ENCODE assay signal across 8 cellular contexts in the genomic region with DNA sequence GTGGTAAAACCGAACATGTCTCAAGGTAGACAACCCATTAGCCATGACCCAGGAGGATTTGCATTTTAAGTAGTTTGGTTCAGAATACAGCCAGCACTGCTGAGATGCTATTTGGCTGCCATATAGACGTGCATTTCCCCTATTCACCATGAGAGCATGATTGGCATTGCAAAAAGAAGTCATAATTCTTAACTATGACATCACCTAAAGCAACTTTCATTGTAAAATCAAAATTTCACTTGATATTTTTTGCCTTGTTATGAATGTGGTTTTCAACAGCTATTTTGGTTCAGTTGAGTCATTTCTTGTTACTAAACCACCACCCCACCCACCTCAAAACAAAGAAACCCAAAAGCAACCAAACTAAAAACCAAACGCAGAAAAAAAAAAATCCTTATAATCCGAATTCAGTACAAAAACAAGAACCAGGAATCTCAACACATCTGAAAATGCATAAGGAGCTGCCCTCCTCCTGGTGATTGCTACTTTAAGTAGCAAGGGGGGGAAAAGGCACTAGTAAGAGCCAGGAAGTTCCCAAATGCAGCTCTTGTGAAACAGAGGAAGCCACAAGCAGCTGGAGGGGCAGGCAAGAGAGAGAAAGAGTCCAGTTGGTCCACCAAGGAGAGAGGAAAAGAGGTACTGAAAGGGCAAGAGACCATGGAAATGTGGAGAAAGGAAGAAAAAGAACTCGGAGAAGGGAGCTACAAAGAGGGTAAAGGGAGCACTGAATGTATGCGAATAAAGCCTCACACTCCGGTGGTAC. TPM values are rescaled to one million over a fixed set of nuclear protein-coding genes. Genes with fewer than 3 reads are reported as not detected.
DNase-seq lines count a peak whose midpoint lies in the region; ATAC-seq and TF ChIP-seq lines count a peak whose summit lies in the region.

No MANE protein-coding gene starts in this region.

- no peak for TF ChIP-seq POLR2A in tibial nerve (IDR thresholded peaks at IDR 0.05)

- WGBS in tibial nerve, 2 donors, result 20 to 40% methylated on average over 7 of the region's 7 CpGs

- intact Hi-C loops in Right ventricle myocardium superior (cut with DNase I), result no loop called here

- H3K4me1 ChIP-seq in cardiac muscle cell (ENCODE audit: low read depth) (no peaks in the 10 kb centered on the region), adipocyte (ENCODE audit: control insufficient read depth, insufficient read depth, low read length) (peaks cover 5% of the 10 kb centered on the region), tibial nerve (peaks cover 0 to 14% (median 0%) of the 10 kb centered on the region in 4 donors)

- H3K9me3 ChIP-seq in cardiac muscle cell (ENCODE audit: low read depth) (no peaks in the 10 kb centered on the region), adipocyte (ENCODE audit: control insufficient read depth, low read length) (no peaks in the 10 kb centered on the region), tibial nerve (no peaks in the 10 kb centered on the region)

- peak; percentile 1 to 80 for DNase-seq in cardiac muscle cell (ENCODE audit: low read depth in 1 of 2, low spot score in 1 of 2)
- no peak for DNase-seq in Right ventricle myocardium superior
- DNase-seq in adipocyte (ENCODE audit: low read depth), result no peak
- DNase-seq in kidney epithelial cell (ENCODE audit: low read depth), result no peak
- DNase-seq in tibial nerve (ENCODE audit: low spot score in 2 of 2), result no peak
- no peak for DNase-seq in NCI-H526 treated with DMSO at 0.1 percent for 48 hours (lab: John Stamatoyannopoulos, UW)
- DNase-seq in DMS114 treated with DMSO at 0.1 percent for 48 hours (lab: John Stamatoyannopoulos, UW; ENCODE audit: unreplicated experiment), result no peak

- H3K36me3 ChIP-seq in cardiac muscle cell (no peaks in the 10 kb centered on the region), adipocyte (ENCODE audit: control insufficient read depth, insufficient read depth, low read length, severe bottlenecking) (no peaks in the 10 kb centered on the region), kidney epithelial cell (ENCODE audit: control insufficient read depth, insufficient read depth, low read length) (no peaks in the 10 kb centered on the region), tibial nerve (no peaks in the 10 kb centered on the region)

- H3K27me3 ChIP-seq in cardiac muscle cell (no peaks in the 10 kb centered on the region), adipocyte (replicated peaks; ENCODE audit: control insufficient read depth, insufficient read depth, low read length) (peaks cover 4% of the 10 kb centered on the region), kidney epithelial cell (ENCODE audit: control insufficient read depth, insufficient read depth, low read length) (no peaks in the 10 kb centered on the region), tibial nerve (peaks cover 0 to 15% of the 10 kb centered on the region in 2 donors)

- ATAC-seq in Right ventricle myocardium superior (ENCODE audit: poor library complexity) (no peak), GM18520 (IDR thresholded peaks at IDR 0.05; ENCODE audit: unreplicated experiment) (no peak)

- peak overlapping the region; percentile 55 for H3K9ac ChIP-seq in adipocyte (ENCODE audit: low read length)

- H3K4me3 ChIP-seq in cardiac muscle cell (peak overlapping the region; percentile 55), adipocyte (ENCODE audit: low read length) (peak overlapping the region; percentile 76), kidney epithelial cell (ENCODE audit: low read depth, low read length) (peak overlapping the region; percentile 61), tibial nerve (peak overlapping the region in 3 of 4 donors; percentile 29 to 54 (median 30))

- no peak for TF ChIP-seq CTCF in cardiac muscle cell (IDR thresholded peaks at IDR 0.05; ENCODE audit: low read depth, low read length)
- no peak for TF ChIP-seq CTCF in kidney epithelial cell (IDR thresholded peaks at IDR 0.05; ENCODE audit: insufficient read depth, low read length, poor library complexity, severe bottlenecking)
- no peak for TF ChIP-seq CTCF in tibial nerve (IDR thresholded peaks at IDR 0.05)

- H3K27ac ChIP-seq in cardiac muscle cell (no peak overlapping the region), tibial nerve (peak overlapping the region in 1 of 4 donors; percentile 61)

- TF ChIP-seq EP300 in tibial nerve (IDR thresholded peaks at IDR 0.05), result peak in 1 of 2 donors; percentile 48

RNA-seq across cellular contexts. Expression of a gene that starts 3.1 kb away (rescaled TPM):
- 0.99 and 5.7 TPM in 2 replicates for total RNA-seq in cardiac muscle cell
- polyA plus RNA-seq in cardiac muscle cell, result 2.0 and 8.5 TPM in 2 replicates
- total RNA-seq in Right ventricle myocardium superior, result 0.38 TPM
- total RNA-seq in kidney epithelial cell, result 3.4 and 5.1 TPM in 2 replicates
- 1 to 10 TPM; 1.3 to 6.9 (median 2.4) TPM for total RNA-seq in tibial nerve

Comparison
In these comparisons a context has a peak if more than half of its experiments do, and no peak if none do; other contexts are left out.
1. DNase-seq: peak in cardiac muscle cell (2 of 2); none in Right ventricle myocardium superior (single experiment), adipocyte (single experiment), kidney epithelial cell (single experiment), tibial nerve (0 of 2), NCI-H526 treated with DMSO at 0.1 percent for 48 hours (single experiment) and DMS114 treated with DMSO at 0.1 percent for 48 hours (single experiment).
2. Peak in every context shown above with its lines, with median percentiles within 50 percentile points of each other: H3K4me3 ChIP-seq.